Comparison of ENCODE assay signal across 13 cellular contexts in the genomic region with DNA sequence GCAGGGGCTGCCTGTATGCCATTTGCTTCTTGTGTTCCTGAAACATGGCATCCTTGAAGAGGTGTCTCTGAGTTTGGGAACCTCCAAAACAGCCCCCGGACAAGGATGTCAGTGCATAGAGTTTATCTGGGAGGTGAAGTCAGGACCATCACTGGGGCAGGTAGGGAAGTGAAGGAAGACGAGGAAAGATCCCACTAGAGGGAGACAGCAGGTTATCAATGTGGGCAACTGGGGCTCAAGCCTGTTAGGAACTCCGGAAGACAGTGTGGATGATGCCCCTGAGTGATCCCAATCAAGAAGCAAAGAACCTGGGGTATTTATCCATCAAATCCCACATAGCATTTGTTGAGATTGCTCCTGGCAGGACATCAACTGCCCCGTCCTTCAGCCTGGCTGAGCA.
DNase-seq lines count a peak whose midpoint lies in the region; ATAC-seq and TF ChIP-seq lines count a peak whose summit lies in the region.
"Had no signal": no experiment of that assay in that cellular context is flagged by ENCODE, and none has a peak within 500 bp of the region (broad histone marks: within the 10 kb centered on the region; RNA-seq: fewer than 3 reads in every experiment).

No MANE protein-coding gene starts in this region.

- intact Hi-C loops in testis (cut with DNase I; ENCODE audit: low total_unique reads) = no loop called here

- 68 to 74% methylated on average over 4 of the region's 4 CpGs for whole genome bisulfite sequencing in testis, 2 donors

- no peak overlapping the region for H3K27ac ChIP-seq in testis
- H3K27ac ChIP-seq: neutrophil had no signal

- DNase-seq in ACHN = peak; percentile 8
- peak; percentile 5 for DNase-seq in KBM-7
- DNase-seq in SW480 (ENCODE audit: low spot score) = peak; percentile 21
- peak; percentile 17 for DNase-seq in fibroblast of pulmonary artery (ENCODE audit: low read depth)
- no peak for DNase-seq in NCI-H446 (lab: John Stamatoyannopoulos, UW)
- no peak for DNase-seq in H4 (ENCODE audit: low spot score)
- DNase-seq in testis = no peak
- DNase-seq: activated CD4-positive, alpha-beta T cell treated with anti-CD3 and anti-CD28 coated beads for 1 hour; COR-L47; NCI-H510A treated with DMSO at 0.1 percent for 48 hours; stimulated activated CD4-positive, alpha-beta T cell treated with anti-CD3 and anti-CD28 coated beads, Interleukin-4, amount 100 ng/mL, for 24 hours had no signal

- H3K4me3 ChIP-seq in fibroblast of pulmonary artery (replicated peaks; ENCODE audit: low read depth, low read length) (no peak overlapping the region), testis (no peak overlapping the region)

- TF ChIP-seq CTCF in fibroblast of pulmonary artery (IDR thresholded peaks at IDR 0.05; ENCODE audit: low read length, missing control alignments) (peak; percentile 29), testis (IDR thresholded peaks at IDR 0.05) (no peak)

- in situ Hi-C loops in ACHN (cut with HindIII; ENCODE audit: low pct_ligation_motif_present, low pct_unique_long_range_greater_than_20kb, low sequenced_read_pairs) = no loop called here
- in situ Hi-C loops in KBM-7 (cut with MboI; ENCODE audit: low pct_unique_long_range_greater_than_20kb, low sequenced_read_pairs) = no loop called here

- no peaks in the 10 kb centered on the region for H3K27me3 ChIP-seq in testis
- H3K27me3 ChIP-seq: neutrophil had no signal

- no peak for TF ChIP-seq POLR2A in testis (IDR thresholded peaks at IDR 0.05)

- H3K36me3 ChIP-seq in testis (ENCODE audit: low read depth, missing control alignments) = no peaks in the 10 kb centered on the region
- H3K36me3 ChIP-seq: neutrophil had no signal

- no peaks in the 10 kb centered on the region for H3K9me3 ChIP-seq in testis
- H3K9me3 ChIP-seq: neutrophil had no signal

- no peak for ATAC-seq in HG03097 (IDR thresholded peaks at IDR 0.05; ENCODE audit: low FRiP score, unreplicated experiment)

- no peaks in the 10 kb centered on the region for H3K4me1 ChIP-seq in testis

Comparison
In these comparisons a context has a peak if more than half of its experiments do, and no peak if none do; other contexts are left out.
1. DNase-seq: peak in ACHN (single experiment), KBM-7 (single experiment), SW480 (single experiment) and fibroblast of pulmonary artery (single experiment); none in NCI-H446 (0 of 2), H4 (single experiment) and testis (single experiment).